7 cellular contexts compared by ENCODE assay signal in genomic region chr7:101315336-101315735, GRCh38. TPM values are rescaled to one million over a fixed set of nuclear protein-coding genes. Genes with fewer than 3 reads are reported as not detected.
DNase-seq lines count a peak whose midpoint lies in the region; ATAC-seq, FAIRE-seq and TF ChIP-seq lines count a peak whose summit lies in the region.

No MANE protein-coding gene starts in this region.

- H3K4me1 ChIP-seq in endothelial cell of umbilical vein (ENCODE audit: control insufficient read depth, extremely low read depth, insufficient read depth, low read length) (no peaks in the 10 kb centered on the region), neuronal stem cell (ENCODE audit: control insufficient read depth in 2 of 2, insufficient read depth in 1 of 2, low read depth in 1 of 2, low read length in 2 of 2) (no peaks in the 10 kb centered on the region)

- H2BK5ac ChIP-seq in neuronal stem cell (ENCODE audit: low read length) = no peak overlapping the region

- peak; percentile 81 for FAIRE-seq in endothelial cell of umbilical vein (lab: Jason Lieb, UNC)

- no peak for TF ChIP-seq POLR2A in endothelial cell of umbilical vein (IDR thresholded peaks at IDR 0.05; ENCODE audit: low read depth, low read length)

- no peak overlapping the region for H3K4me2 ChIP-seq in endothelial cell of umbilical vein (ENCODE audit: insufficient read depth, low read length)
- H3K4me2 ChIP-seq in neuronal stem cell (ENCODE audit: insufficient read depth, low read length, poor library complexity, severe bottlenecking) = no peak overlapping the region

- no peaks in the 10 kb centered on the region for H3K36me3 ChIP-seq in GM06990 (ENCODE audit: control insufficient read depth, insufficient read depth, low read length)
- no peaks in the 10 kb centered on the region for H3K36me3 ChIP-seq in MG63
- peaks cover 0 to 5% of the 10 kb centered on the region in 2 experiments for H3K36me3 ChIP-seq in endothelial cell of umbilical vein (ENCODE audit: control insufficient read depth in 2 of 2, extremely low read depth in 1 of 2, insufficient read depth in 2 of 2, low read length in 2 of 2)
- H3K36me3 ChIP-seq in neuronal stem cell (replicated peaks in 1 of 2; ENCODE audit: control insufficient read depth in 2 of 2, insufficient read depth in 2 of 2, low read length in 2 of 2) = peaks cover 16 to 62% of the 10 kb centered on the region in 2 donors

- H3K18ac ChIP-seq in neuronal stem cell (ENCODE audit: low read length) = no peak overlapping the region

- H3K27me3 Mint-ChIP-seq in activated CD4-positive, alpha-beta T cell treated with anti-CD3 and anti-CD28 coated beads, Interleukin-2, amount 10 ng/mL, durations not matched to agents 7 days and 5 days = no peaks in the 10 kb centered on the region

- BruUV-seq in endothelial cell of umbilical vein (replicated peaks; lab: Mats Ljungman, UMichigan) = no TSS peak

- no peak overlapping the region for H4K8ac ChIP-seq in neuronal stem cell (ENCODE audit: low read depth, low read length)

- H3K27ac ChIP-seq in endothelial cell of umbilical vein (ENCODE audit: insufficient read depth, low read depth, low read length) (no peak overlapping the region), neuronal stem cell (replicated peaks; ENCODE audit: low read length) (no peak overlapping the region)

- dilution Hi-C loops in endothelial cell of umbilical vein (cut with MboI; ENCODE audit: extremely low pct_ligation_motif_present, low sequenced_read_pairs) = no loop called here

- H3K9me3 ChIP-seq in MG63 (no peaks in the 10 kb centered on the region; the same call in 1 of the 2 replicates), endothelial cell of umbilical vein (replicated peaks; ENCODE audit: control insufficient read depth, insufficient read depth, low read length) (no peaks in the 10 kb centered on the region), neuronal stem cell (replicated peaks in 1 of 2; ENCODE audit: control insufficient read depth in 2 of 2, insufficient read depth in 1 of 2, low read depth in 1 of 2, low read length in 2 of 2) (peaks cover under 1 to 9% of the 10 kb centered on the region in 2 donors)

- CTCF ChIA-PET in activated CD4-positive, alpha-beta T cell treated with anti-CD3 and anti-CD28 coated beads, Interleukin-2, amount 10 ng/mL, durations not matched to agents 7 days and 5 days (lab: Charles Lee) = interaction anchor here (0.7 to 1.5 kb wide), 8 partner anchors 9 to 211 kb away, joined by 3 to 5 read pairs (median 3); no protein-coding TSS in a partner anchor
- CTCF ChIA-PET in endothelial cell of umbilical vein (lab: Charles Lee) = interaction anchor here (0.6 to 2.0 kb wide), 6 partner anchors 15 to 171 kb away, joined by 3 to 12 read pairs (median 5); partner anchors contain the start of gene ZNHIT1

- H3K27me3 ChIP-seq in GM06990 (replicated peaks; ENCODE audit: control insufficient read depth, insufficient read depth, low read length) (no peaks in the 10 kb centered on the region), MG63 (no peaks in the 10 kb centered on the region), endothelial cell of umbilical vein (ENCODE audit: control insufficient read depth in 2 of 2, insufficient read depth in 2 of 2, low read length in 2 of 2) (no peaks in the 10 kb centered on the region), neuronal stem cell (ENCODE audit: control insufficient read depth in 3 of 3, insufficient read depth in 3 of 3, low read depth in 1 of 3, low read length in 3 of 3) (no peaks in the 10 kb centered on the region)

- H3K23ac ChIP-seq in neuronal stem cell (ENCODE audit: low read depth, low read length, poor library complexity) = no peak overlapping the region

- H3K27ac Mint-ChIP-seq in activated CD4-positive, alpha-beta T cell treated with anti-CD3 and anti-CD28 coated beads, Interleukin-2, amount 10 ng/mL, durations not matched to agents 7 days and 5 days = no peak overlapping the region

- H3K4ac ChIP-seq in neuronal stem cell (ENCODE audit: low read length) = no peak overlapping the region

- peak; percentile 67 for TF ChIP-seq CTCF in GM06990 (IDR thresholded peaks at IDR 0.05; ENCODE audit: insufficient read depth, low read length, poor library complexity, severe bottlenecking)
- TF ChIP-seq CTCF in endothelial cell of umbilical vein (IDR thresholded peaks at IDR 0.05; ENCODE audit: extremely low read depth in 1 of 2, insufficient read depth in 1 of 2, low read depth in 1 of 2, low read length in 2 of 2) = peak; percentile 64 to 66

- ATAC-seq in HG02763 (IDR thresholded peaks at IDR 0.05; ENCODE audit: unreplicated experiment) (no peak), HG03469 (IDR thresholded peaks at IDR 0.05; ENCODE audit: unreplicated experiment) (no peak)

- no peak overlapping the region for H4K91ac ChIP-seq in neuronal stem cell (ENCODE audit: low read depth, low read length, poor library complexity)

- DNase-seq in GM06990 (ENCODE audit: extremely low read depth, insufficient read length) = no peak
- DNase-seq in MG63 = peak; percentile 3
- peak; percentile 72 for DNase-seq in activated CD4-positive, alpha-beta T cell treated with anti-CD3 and anti-CD28 coated beads, Interleukin-2, amount 10 ng/mL, durations not matched to agents 7 days and 5 days
- peak; percentile 37 for DNase-seq in endothelial cell of umbilical vein (ENCODE audit: low read depth, low spot score)
- DNase-seq in neuronal stem cell (ENCODE audit: low spot score) = peak; percentile 38

- H2AK5ac ChIP-seq in neuronal stem cell (ENCODE audit: low read depth, low read length) = no peak overlapping the region

- no peaks in the 10 kb centered on the region for H3K9me1 ChIP-seq in endothelial cell of umbilical vein (replicated peaks; ENCODE audit: control insufficient read depth, extremely low read depth, insufficient read depth, low read length)

- WGBS in neuronal stem cell (ENCODE audit: extremely low coverage in 2 of 2, insufficient read length in 2 of 2, insufficient replicate concordance in 1 of 2), 2 donors = no CpG with 5 or more reads among the region's 1 CpG

- intact Hi-C loops in endothelial cell of umbilical vein (cut with micrococcal nuclease) = no loop called here

- no peaks in the 10 kb centered on the region for H3K79me2 ChIP-seq in endothelial cell of umbilical vein (ENCODE audit: control insufficient read depth, insufficient read depth, low read length)

- H2BK12ac ChIP-seq in neuronal stem cell (ENCODE audit: low read length) = no peak overlapping the region

- H3K4me3 ChIP-seq in GM06990 (replicated peaks; ENCODE audit: low read depth, low read length) (no peak overlapping the region), MG63 (no peak overlapping the region), endothelial cell of umbilical vein (replicated peaks in 1 of 3; ENCODE audit: insufficient read depth in 1 of 3, low read depth in 1 of 3, low read length in 3 of 3) (no peak overlapping the region), neuronal stem cell (ENCODE audit: low read length in 2 of 2) (no peak overlapping the region)

- no peak overlapping the region for H2BK15ac ChIP-seq in neuronal stem cell (ENCODE audit: low read length)

- H3K36me3 Mint-ChIP-seq in activated CD4-positive, alpha-beta T cell treated with anti-CD3 and anti-CD28 coated beads, Interleukin-2, amount 10 ng/mL, durations not matched to agents 7 days and 5 days (ENCODE audit: low read depth) = peaks cover 9% of the 10 kb centered on the region

- no peak overlapping the region for H3K4me3 Mint-ChIP-seq in activated CD4-positive, alpha-beta T cell treated with anti-CD3 and anti-CD28 coated beads, Interleukin-2, amount 10 ng/mL, durations not matched to agents 7 days and 5 days

- no peak overlapping the region for H3K14ac ChIP-seq in neuronal stem cell (ENCODE audit: low read length)

- H3K79me1 ChIP-seq in neuronal stem cell (ENCODE audit: low read depth, low read length) = no peaks in the 10 kb centered on the region

- POLR2A ChIA-PET in activated CD4-positive, alpha-beta T cell treated with anti-CD3 and anti-CD28 coated beads, Interleukin-2, amount 10 ng/mL, durations not matched to agents 7 days and 5 days (lab: Charles Lee) = no interaction called here
- POLR2A ChIA-PET in endothelial cell of umbilical vein (lab: Charles Lee) = no interaction called here

- no peak overlapping the region for H2BK120ac ChIP-seq in neuronal stem cell (ENCODE audit: low read depth, low read length)

- no peak overlapping the region for H3K9ac ChIP-seq in endothelial cell of umbilical vein (replicated peaks; ENCODE audit: extremely low read depth, insufficient read depth, low read length)
- no peak overlapping the region for H3K9ac ChIP-seq in neuronal stem cell (ENCODE audit: low read depth, low read length, poor library complexity)

- peaks cover 12% of the 10 kb centered on the region for H3K9me3 Mint-ChIP-seq in activated CD4-positive, alpha-beta T cell treated with anti-CD3 and anti-CD28 coated beads, Interleukin-2, amount 10 ng/mL, durations not matched to agents 7 days and 5 days

- peaks cover 2% of the 10 kb centered on the region for H3K4me1 Mint-ChIP-seq in activated CD4-positive, alpha-beta T cell treated with anti-CD3 and anti-CD28 coated beads, Interleukin-2, amount 10 ng/mL, durations not matched to agents 7 days and 5 days

- no peak overlapping the region for H2AFZ ChIP-seq in endothelial cell of umbilical vein (ENCODE audit: low read depth, low read length)
- H2AFZ ChIP-seq in neuronal stem cell (ENCODE audit: low read length) = no peak overlapping the region

- H4K20me1 ChIP-seq in endothelial cell of umbilical vein (replicated peaks; ENCODE audit: control insufficient read depth, extremely low read depth, insufficient read depth, low read length) = no peaks in the 10 kb centered on the region

RNA-seq across cellular contexts. Expression of gene IFT22, which starts 6.3 kb away (rescaled TPM):
- 15.6 and 21.1 TPM in 2 replicates for total RNA-seq in MG63 (2014; rRNA removed; shearing (Covaris generic); ENCODE audit: low replicate concordance)
- total RNA-seq in activated CD4-positive, alpha-beta T cell treated with anti-CD3 and anti-CD28 coated beads, Interleukin-2, amount 10 ng/mL, durations not matched to agents 7 days and 5 days = 10 to 100 TPM in 1 of 2 experiments, 1 to 10 TPM in 1; 9.8 to 11.3 TPM
- total RNA-seq in endothelial cell of umbilical vein = 26.1 and 28.7 TPM in 2 replicates
- 26.0 and 26.3 TPM in 2 replicates for polyA plus RNA-seq in endothelial cell of umbilical vein
- polyA plus RNA-seq in endothelial cell of umbilical vein (2011; cell fraction: cytosol; rRNA removed) = 40.6 and 44.9 TPM in 2 replicates
- 11.2 and 13.4 TPM in 2 replicates for polyA plus RNA-seq in endothelial cell of umbilical vein (2011; cell fraction: nucleus; rRNA removed)
- polyA plus RNA-seq in endothelial cell of umbilical vein (2012) = 32.5 and 38.1 TPM in 2 replicates
- polyA minus RNA-seq in endothelial cell of umbilical vein = 28.7 and 30.3 TPM in 2 replicates
- 13.5 TPM for polyA minus RNA-seq in endothelial cell of umbilical vein (2011; cell fraction: cytosol; rRNA and poly(A)+ RNA removed)
- polyA minus RNA-seq in endothelial cell of umbilical vein (2011; cell fraction: nucleus; rRNA and poly(A)+ RNA removed) = 4.4 and 5.5 TPM in 2 replicates
- polyA plus RNA-seq in neuronal stem cell (2013, experiment 1 of 2) = 38.1 TPM
- polyA plus RNA-seq in neuronal stem cell (2013, experiment 2 of 2) = 39.9 TPM

RNA-seq across cellular contexts. Expression of gene COL26A1, which starts 47.3 kb away (rescaled TPM):
- 1.2 TPM in 1 of 2 replicates, not detected in the other for total RNA-seq in MG63 (2014; rRNA removed; shearing (Covaris generic); ENCODE audit: low replicate concordance)
- total RNA-seq in activated CD4-positive, alpha-beta T cell treated with anti-CD3 and anti-CD28 coated beads, Interleukin-2, amount 10 ng/mL, durations not matched to agents 7 days and 5 days = not detected
- total RNA-seq in endothelial cell of umbilical vein = not detected in 2 replicates
- polyA plus RNA-seq in endothelial cell of umbilical vein = 0.03 TPM in 1 of 2 replicates, not detected in the other
- polyA plus RNA-seq in endothelial cell of umbilical vein (2011; cell fraction: cytosol; rRNA removed) = not detected in 2 replicates
- polyA plus RNA-seq in endothelial cell of umbilical vein (2011; cell fraction: nucleus; rRNA removed) = not detected in 2 replicates
- not detected in 2 replicates for polyA plus RNA-seq in endothelial cell of umbilical vein (2012)
- polyA minus RNA-seq in endothelial cell of umbilical vein = not detected in 2 replicates
- not detected for polyA minus RNA-seq in endothelial cell of umbilical vein (2011; cell fraction: cytosol; rRNA and poly(A)+ RNA removed)
- not detected in 2 replicates for polyA minus RNA-seq in endothelial cell of umbilical vein (2011; cell fraction: nucleus; rRNA and poly(A)+ RNA removed)
- 74.9 TPM for polyA plus RNA-seq in neuronal stem cell (2013, experiment 1 of 2)
- 74.1 TPM for polyA plus RNA-seq in neuronal stem cell (2013, experiment 2 of 2)
